ENCODE assay signal across 9 cellular contexts in the genomic region with DNA sequence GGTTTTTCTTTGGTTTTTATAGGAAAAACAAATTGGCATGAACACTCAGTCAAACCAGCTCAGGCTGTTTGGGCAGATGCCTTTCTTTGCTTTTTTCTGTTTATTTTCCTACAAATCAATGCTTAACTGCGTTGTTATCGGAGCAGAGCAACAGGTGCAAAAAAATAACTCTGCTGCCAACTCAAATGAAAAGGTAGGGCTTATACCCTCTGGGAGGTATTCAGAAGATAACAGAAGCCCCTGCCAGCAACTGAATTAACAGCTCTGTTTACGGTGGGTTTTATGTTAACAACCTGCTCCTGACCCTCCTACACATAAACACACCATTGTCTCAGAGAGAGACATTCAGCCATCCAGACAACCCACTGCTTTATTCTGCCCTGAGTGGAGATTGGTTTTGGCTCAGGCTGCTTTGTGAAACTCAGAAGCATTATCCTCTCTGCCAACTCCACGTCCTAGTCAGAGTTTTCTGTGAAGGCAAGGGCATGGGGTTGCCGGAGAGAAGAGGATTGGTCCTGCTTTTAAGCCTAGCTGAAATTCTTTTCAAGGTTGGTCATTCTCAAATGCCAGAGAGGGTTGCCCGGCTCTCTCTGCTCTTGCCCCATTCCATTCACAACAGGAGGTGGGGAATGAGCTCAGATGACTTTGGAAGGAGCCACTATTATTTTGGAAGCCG.
DNase-seq lines count a peak whose midpoint lies in the region; ATAC-seq lines count a peak whose summit lies in the region.
"Had no signal": no experiment of that assay in that cellular context is flagged by ENCODE, and none has a peak within 500 bp of the region (broad histone marks: within the 10 kb centered on the region; RNA-seq: fewer than 3 reads in every experiment).

No MANE protein-coding gene starts in this region.

- H3K9me3 ChIP-seq in duodenal mucosa (ENCODE audit: control insufficient read depth in 1 of 2, low read length in 2 of 2) = no peaks in the 10 kb centered on the region
- H3K9me3 ChIP-seq in mucosa of rectum (ENCODE audit: control insufficient read depth in 2 of 2, low read length in 2 of 2) = no peaks in the 10 kb centered on the region

- H3K27ac ChIP-seq in duodenal mucosa (ENCODE audit: low read depth, low read length) = peak overlapping the region; percentile 48
- peak overlapping the region; percentile 67 to 79 for H3K27ac ChIP-seq in mucosa of rectum (ENCODE audit: low read depth in 2 of 2, low read length in 2 of 2)

- ATAC-seq in HG03175 (IDR thresholded peaks at IDR 0.05; ENCODE audit: unreplicated experiment) = no peak
- no peak for ATAC-seq in HG02759 (IDR thresholded peaks at IDR 0.05; ENCODE audit: unreplicated experiment)
- ATAC-seq in HG03095 (IDR thresholded peaks at IDR 0.05; ENCODE audit: unreplicated experiment) = no peak

- H3K27me3 ChIP-seq in duodenal mucosa (ENCODE audit: control insufficient read depth in 1 of 2, insufficient read depth in 2 of 2, low read length in 2 of 2) (no peaks in the 10 kb centered on the region), mucosa of rectum (ENCODE audit: control insufficient read depth in 2 of 2, insufficient read depth in 2 of 2, low read length in 2 of 2) (no peaks in the 10 kb centered on the region)

- H3K36me3 ChIP-seq in duodenal mucosa (ENCODE audit: control insufficient read depth in 1 of 2, insufficient read depth in 2 of 2, low read length in 2 of 2) (no peaks in the 10 kb centered on the region), mucosa of rectum (ENCODE audit: control insufficient read depth in 2 of 2, insufficient read depth in 2 of 2, low read length in 2 of 2) (peaks cover 0 to 6% of the 10 kb centered on the region in 2 donors)

- H3K9ac ChIP-seq in duodenal mucosa (ENCODE audit: low read depth in 1 of 2, low read length in 2 of 2) = peak overlapping the region; percentile 28 to 52
- peak overlapping the region in 1 of 2 donors; percentile 46 for H3K9ac ChIP-seq in mucosa of rectum (ENCODE audit: low read depth in 1 of 2, low read length in 2 of 2)

- H3K4me3 ChIP-seq in duodenal mucosa (ENCODE audit: low read depth in 1 of 2, low read length in 2 of 2) = peak overlapping the region; percentile 25 to 55
- peak overlapping the region in 1 of 2 donors; percentile 50 for H3K4me3 ChIP-seq in mucosa of rectum (ENCODE audit: low read length in 2 of 2)

- H3K4me1 ChIP-seq in duodenal mucosa (ENCODE audit: control insufficient read depth in 1 of 2, insufficient read depth in 2 of 2, low read length in 2 of 2) = peaks cover 69 to 84% of the 10 kb centered on the region in 2 donors
- peaks cover 46 to 90% of the 10 kb centered on the region in 2 donors for H3K4me1 ChIP-seq in mucosa of rectum (ENCODE audit: control insufficient read depth in 2 of 2, insufficient read depth in 2 of 2, low read length in 2 of 2)

- DNase-seq in Ammon's horn (ENCODE audit: low spot score) (peak; percentile 90), NCI-H2081 (lab: John Stamatoyannopoulos, UW) (peak; percentile 87 to 97), activated gamma-delta T cell (lab: John Stamatoyannopoulos, UW) (no peak)
- DNase-seq: activated effector memory CD4-positive, alpha-beta T cell treated with anti-CD3 and anti-CD28 coated beads, Interleukin-2, amount 50 U/mL, for 16 hours had no signal
